In genomic region chr4:118981171-118981838, GRCh38 we compare ENCODE assay signal across 9 cellular contexts.
DNase-seq lines count a peak whose midpoint lies in the region; ATAC-seq and TF ChIP-seq lines count a peak whose summit lies in the region.
"Had no signal": no experiment of that assay in that cellular context is flagged by ENCODE, and none has a peak within 500 bp of the region (broad histone marks: within the 10 kb centered on the region; RNA-seq: fewer than 3 reads in every experiment).

No MANE protein-coding gene starts in this region.

- H3K4me1 Mint-ChIP-seq in GM23338: peaks cover 6% of the 10 kb centered on the region; the same call in 1 of the 3 replicates

- H3K27ac ChIP-seq in GM23338 (ENCODE audit: low read depth) (no peak overlapping the region), right atrium auricular region (peak overlapping the region; percentile 56 to 87), skeletal muscle tissue (ENCODE audit: low read depth, low read length) (peak overlapping the region; percentile 84)
- H3K27ac ChIP-seq: neutrophil had no signal

- H3K4me2 ChIP-seq in GM23338: no peak overlapping the region

- TF ChIP-seq CTCF in GM23338 (conservative IDR thresholded peaks at IDR 0.05; ENCODE audit: low read depth in 2 of 2) (no peak), right atrium auricular region (IDR thresholded peaks at IDR 0.05) (no peak)

- no peaks in the 10 kb centered on the region for H4K20me1 ChIP-seq in GM23338 (replicated peaks; ENCODE audit: insufficient read depth)

- peak; percentile 69 for ATAC-seq in GM23338
- peak; percentile 28 for ATAC-seq in SK-N-SH treated with all-trans-retinoic acid at 6 μM for 48 hours
- no peak for ATAC-seq in HG03025 (IDR thresholded peaks at IDR 0.05; ENCODE audit: low FRiP score, unreplicated experiment)

- peak overlapping the region; percentile 2; the same call in 1 of the 2 replicates for H2AFZ ChIP-seq in GM23338

- H3K27ac Mint-ChIP-seq in GM23338: no peak overlapping the region

- H3K4me1 ChIP-seq in GM23338 (ENCODE audit: insufficient read depth) (peaks cover 8% of the 10 kb centered on the region; the same call in 1 of the 2 replicates), right atrium auricular region (peaks cover 0 to 43% of the 10 kb centered on the region in 2 donors), skeletal muscle tissue (ENCODE audit: control insufficient read depth in 3 of 3, insufficient read depth in 3 of 3, low read length in 3 of 3) (peaks cover 52 to 67% (median 52%) of the 10 kb centered on the region in 3 donors)

- H3K9me3 ChIP-seq in right atrium auricular region (no peaks in the 10 kb centered on the region), skeletal muscle tissue (ENCODE audit: control insufficient read depth in 3 of 3, low read length in 3 of 3) (no peaks in the 10 kb centered on the region)
- H3K9me3 ChIP-seq: neutrophil had no signal

- H3K4me3 Mint-ChIP-seq in GM23338: no peak overlapping the region

- no peaks in the 10 kb centered on the region for H3K36me3 ChIP-seq in GM23338 (ENCODE audit: insufficient read depth)
- no peaks in the 10 kb centered on the region for H3K36me3 ChIP-seq in right atrium auricular region
- H3K36me3 ChIP-seq in skeletal muscle tissue (ENCODE audit: control insufficient read depth in 3 of 3, insufficient read depth in 3 of 3, low read length in 3 of 3): no peaks in the 10 kb centered on the region
- H3K36me3 ChIP-seq: neutrophil had no signal

- H3F3A ChIP-seq in GM23338 (replicated peaks; ENCODE audit: low read depth): no peaks in the 10 kb centered on the region; the same call in 1 of the 2 replicates

- H3K27me3 Mint-ChIP-seq in GM23338 (ENCODE audit: insufficient read depth, low read depth, poor library complexity): no peaks in the 10 kb centered on the region

- H3K9me3 Mint-ChIP-seq in GM23338: no peaks in the 10 kb centered on the region

- DNase-seq in GM23338 (ENCODE audit: low spot score): peak; percentile 14
- no peak for DNase-seq in right atrium auricular region (ENCODE audit: low spot score)
- DNase-seq in NCI-H1092 (lab: John Stamatoyannopoulos, UW): no peak
- no peak for DNase-seq in DMS153 (lab: John Stamatoyannopoulos, UW)
- DNase-seq in NOMO-1 (lab: John Stamatoyannopoulos, UW; ENCODE audit: unreplicated experiment in 2 of 2): no peak

- no peak overlapping the region for H3K4me3 ChIP-seq in GM23338
- H3K4me3 ChIP-seq in right atrium auricular region: no peak overlapping the region
- peak overlapping the region in 2 of 3 donors; percentile 48 to 52 for H3K4me3 ChIP-seq in skeletal muscle tissue (ENCODE audit: low read length in 3 of 3)

- H3K9me2 ChIP-seq in GM23338 (ENCODE audit: insufficient read depth): no peaks in the 10 kb centered on the region

- no peaks in the 10 kb centered on the region for H3K36me3 Mint-ChIP-seq in GM23338 (ENCODE audit: low read depth)

- peak overlapping the region; percentile 36 to 76 (median 76) for H3K9ac ChIP-seq in skeletal muscle tissue (ENCODE audit: low read depth in 1 of 3, low read length in 3 of 3)

- no peaks in the 10 kb centered on the region for H3K79me2 ChIP-seq in GM23338 (replicated peaks; ENCODE audit: insufficient read depth)

- H3K27me3 ChIP-seq in GM23338 (ENCODE audit: insufficient read depth) (no peaks in the 10 kb centered on the region), right atrium auricular region (no peaks in the 10 kb centered on the region), skeletal muscle tissue (ENCODE audit: control insufficient read depth in 3 of 3, insufficient read depth in 3 of 3, low read length in 3 of 3) (no peaks in the 10 kb centered on the region)
- H3K27me3 ChIP-seq: neutrophil had no signal

TF ChIP-seq in GM23338, 12 proteins besides CTCF, POLR2A, EP300 and RAD21 (continues in another document):
- TF ChIP-seq CREB1 (CRISPR knock-in tag; IDR thresholded peaks at IDR 0.05; ENCODE audit: low read depth) (no peak), EZH2phosphoT487 (IDR thresholded peaks at IDR 0.05; ENCODE audit: unreplicated experiment) (no peak), REST (IDR thresholded peaks at IDR 0.05; ENCODE audit: unreplicated experiment) (no peak)

TF ChIP-seq in SK-N-SH treated with all-trans-retinoic acid at 6 μM for 48 hours, 23 proteins besides CTCF, POLR2A, EP300 and RAD21:
- TF ChIP-seq ZFP30 (CRISPR knock-in tag; IDR thresholded peaks at IDR 0.05) (no peak), TCF4 (CRISPR knock-in tag; IDR thresholded peaks at IDR 0.05; ENCODE audit: borderline replicate concordance) (no peak)
- TF ChIP-seq, protein P1, sequence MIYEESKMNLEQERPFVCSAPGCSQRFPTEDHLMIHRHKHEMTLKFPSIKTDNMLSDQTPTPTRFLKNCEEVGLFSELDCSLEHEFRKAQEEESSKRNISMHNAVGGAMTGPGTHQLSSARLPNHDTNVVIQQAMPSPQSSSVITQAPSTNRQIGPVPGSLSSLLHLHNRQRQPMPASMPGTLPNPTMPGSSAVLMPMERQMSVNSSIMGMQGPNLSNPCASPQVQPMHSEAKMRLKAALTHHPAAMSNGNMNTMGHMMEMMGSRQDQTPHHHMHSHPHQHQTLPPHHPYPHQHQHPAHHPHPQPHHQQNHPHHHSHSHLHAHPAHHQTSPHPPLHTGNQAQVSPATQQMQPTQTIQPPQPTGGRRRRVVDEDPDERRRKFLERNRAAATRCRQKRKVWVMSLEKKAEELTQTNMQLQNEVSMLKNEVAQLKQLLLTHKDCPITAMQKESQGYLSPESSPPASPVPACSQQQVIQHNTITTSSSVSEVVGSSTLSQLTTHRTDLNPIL (CRISPR knock-in tag; IDR thresholded peaks at IDR 0.05; ENCODE audit: low read depth): no peak

Comparison
In these comparisons a context has a peak if more than half of its experiments do, and no peak if none do; other contexts are left out.
1. H3K4me3 ChIP-seq: peak in skeletal muscle tissue (2 of 3); none in GM23338 (single experiment) and right atrium auricular region (0 of 2).